1 cellular context compared by ENCODE assay signal in genomic region chr7:128204455-128204854, GRCh38.
TF ChIP-seq lines count a peak whose summit lies in the region.

No MANE protein-coding gene starts in this region.

TF ChIP-seq in K562, 482 proteins besides CTCF, POLR2A, EP300 and RAD21 (continued from another document and continues in another):
- TF ChIP-seq MEF2A (IDR thresholded peaks at IDR 0.05; ENCODE audit: control insufficient read depth, low read depth, low read length) (no peak), BHLHE40 (IDR thresholded peaks at IDR 0.05; ENCODE audit: low read length) (no peak), CC2D1A (IDR thresholded peaks at IDR 0.05) (peak; percentile 70; the same call in 1 of the 2 replicates), HEY1 (CRISPR knock-in tag; IDR thresholded peaks at IDR 0.05; ENCODE audit: borderline replicate concordance) (no peak), CEBPB (tag; IDR thresholded peaks at IDR 0.05) (no peak), TRIM28 (IDR thresholded peaks at IDR 0.05) (no peak), E2F5 (CRISPR knock-in tag; IDR thresholded peaks at IDR 0.05) (no peak), SRSF7 (optimal IDR thresholded peaks at IDR 0.05; ENCODE audit: low read depth, low read length) (no peak), CHD7 (IDR thresholded peaks at IDR 0.05; ENCODE audit: low read depth, low read length) (no peak), ZNF197 (CRISPR knock-in tag; IDR thresholded peaks at IDR 0.05; ENCODE audit: low read depth) (no peak), ZZZ3 (IDR thresholded peaks at IDR 0.05) (no peak), ILK (tag; IDR thresholded peaks at IDR 0.05; ENCODE audit: borderline replicate concordance, low read depth) (no peak), ATF3 (IDR thresholded peaks at IDR 0.05) (no peak), ATF3 (CRISPR knock-in tag; conservative IDR thresholded peaks at IDR 0.05) (no peak), CSDE1 (IDR thresholded peaks at IDR 0.05) (no peak), FUS (optimal IDR thresholded peaks at IDR 0.05; ENCODE audit: low read depth, low read length) (no peak), DIDO1 (tag; IDR thresholded peaks at IDR 0.05; ENCODE audit: low read depth) (no peak), ZC3H4 (CRISPR knock-in tag; IDR thresholded peaks at IDR 0.05; ENCODE audit: borderline replicate concordance) (no peak), SMARCB1 (IDR thresholded peaks at IDR 0.05; ENCODE audit: insufficient read length, low read depth) (no peak), TSC22D4 (tag; IDR thresholded peaks at IDR 0.05) (no peak), THRA (IDR thresholded peaks at IDR 0.05) (no peak), RNF2 (IDR thresholded peaks at IDR 0.05) (no peak), IRF9 (tag; IDR thresholded peaks at IDR 0.05) (no peak), NR0B1 (IDR thresholded peaks at IDR 0.05; ENCODE audit: partially characterized antibody) (no peak), ARHGAP35 (IDR thresholded peaks at IDR 0.05; ENCODE audit: partially characterized antibody) (no peak), PRDM10 (IDR thresholded peaks at IDR 0.05; ENCODE audit: partially characterized antibody) (peak; percentile 68), ZNF431 (CRISPR knock-in tag; IDR thresholded peaks at IDR 0.05) (peak; percentile 81), NR3C1 (CRISPR knock-in tag; IDR thresholded peaks at IDR 0.05) (no peak), MCM5 (IDR thresholded peaks at IDR 0.05; ENCODE audit: low read depth) (no peak), SMARCC2 (IDR thresholded peaks at IDR 0.05; ENCODE audit: low read depth) (no peak), LCOR (CRISPR knock-in tag; IDR thresholded peaks at IDR 0.05) (peak; percentile 89), TRIM24 (IDR thresholded peaks at IDR 0.05) (peak; percentile 92 to 95), NFYB (IDR thresholded peaks at IDR 0.05; ENCODE audit: extremely low read depth, insufficient read length) (no peak), VEZF1 (CRISPR knock-in tag; IDR thresholded peaks at IDR 0.05) (peak; percentile 65), FOXP1 (CRISPR knock-in tag; IDR thresholded peaks at IDR 0.05) (no peak), PCBP1 (IDR thresholded peaks at IDR 0.05; ENCODE audit: low read depth, low read length, poor library complexity, severe bottlenecking) (no peak), NFIX (CRISPR knock-in tag; IDR thresholded peaks at IDR 0.05; ENCODE audit: low read depth) (no peak), ASH1L (IDR thresholded peaks at IDR 0.05; ENCODE audit: borderline replicate concordance, low read depth, partially characterized antibody) (no peak), KAT7 (CRISPR knock-in tag; IDR thresholded peaks at IDR 0.05; ENCODE audit: borderline replicate concordance) (no peak), RBM25 (IDR thresholded peaks at IDR 0.05; ENCODE audit: low read depth, low read length, severe bottlenecking) (no peak), BDP1 (IDR thresholded peaks at IDR 0.05; ENCODE audit: insufficient read depth, insufficient read length) (no peak), ZNF780A (CRISPR knock-in tag; IDR thresholded peaks at IDR 0.05) (no peak), NELFE (IDR thresholded peaks at IDR 0.05; ENCODE audit: insufficient read depth, insufficient read length) (no peak), POLR3A (IDR thresholded peaks at IDR 0.05; ENCODE audit: borderline replicate concordance, extremely low read depth, insufficient read depth, insufficient read length) (no peak), CBFA2T2 (conservative IDR thresholded peaks at IDR 0.05) (peak; percentile 91), ZNF23 (CRISPR knock-in tag; IDR thresholded peaks at IDR 0.05) (no peak)
